In genomic region chr1:3775248-3775497, GRCh38 we compare ENCODE assay signal across 17 cellular contexts. TPM values are rescaled to one million over a fixed set of nuclear protein-coding genes. Genes with fewer than 3 reads are reported as not detected.
DNase-seq lines count a peak whose midpoint lies in the region; ATAC-seq and TF ChIP-seq lines count a peak whose summit lies in the region.
"Had no signal": no experiment of that assay in that cellular context is flagged by ENCODE, and none has a peak within 500 bp of the region (broad histone marks: within the 10 kb centered on the region; RNA-seq: fewer than 3 reads in every experiment).

No MANE protein-coding gene starts in this region.

- no peaks in the 10 kb centered on the region for H3K9me3 ChIP-seq in BLaER1 treated with 17β-estradiol and CSF1 and Interleukin-3, amounts not matched to agents 10 nM and 100 nM (replicated peaks in 1 of 11)
- no peaks in the 10 kb centered on the region for H3K9me3 ChIP-seq in A673 (ENCODE audit: low read depth, low read length, poor library complexity, severe bottlenecking)
- H3K9me3 ChIP-seq: pancreas, suprapubic skin had no signal

- peak overlapping the region in 6 of 10 experiments; percentile 16 to 51 (median 25); a peak in 8 of 20 replicates for H3K4me3 ChIP-seq in BLaER1 treated with 17β-estradiol and CSF1 and Interleukin-3, amounts not matched to agents 10 nM and 100 nM
- no peak overlapping the region for H3K4me3 ChIP-seq in H7 (ENCODE audit: insufficient read depth, low read depth, low read length)
- H3K4me3 ChIP-seq in A673 (ENCODE audit: low read depth, low read length, poor library complexity, severe bottlenecking), result no peak overlapping the region
- H3K4me3 ChIP-seq: pancreas, skin epidermis, suprapubic skin had no signal

- TF ChIP-seq CTCF in VCaP (conservative IDR thresholded peaks at IDR 0.05), result no peak
- TF ChIP-seq CTCF in nephron progenitor cell (IDR thresholded peaks at IDR 0.05), result no peak
- no peak for TF ChIP-seq CTCF in A673 (conservative IDR thresholded peaks at IDR 0.05; ENCODE audit: low read depth, low read length)

- ATAC-seq in HG03442 (IDR thresholded peaks at IDR 0.05; ENCODE audit: unreplicated experiment), result no peak
- ATAC-seq: pancreas had no signal

- peak overlapping the region; percentile 52 for H3K4me3 Mint-ChIP-seq in nephron progenitor cell

- peaks cover 7% of the 10 kb centered on the region for H3K36me3 Mint-ChIP-seq in nephron progenitor cell (ENCODE audit: low read depth)

- intact Hi-C loops in A673 (cut with micrococcal nuclease; ENCODE audit: unreplicated experiment), result no loop called here

- peaks cover 71 to 84% (median 83%) of the 10 kb centered on the region in 10 experiments for H3K4me1 ChIP-seq in BLaER1 treated with 17β-estradiol and CSF1 and Interleukin-3, amounts not matched to agents 10 nM and 100 nM
- peaks cover 9% of the 10 kb centered on the region for H3K4me1 ChIP-seq in A673 (ENCODE audit: insufficient read depth, low read length, poor library complexity, severe bottlenecking)

- no TSS peak for BruUV-seq in A673 (replicated peaks; lab: Mats Ljungman, UMichigan)

- peaks cover 6% of the 10 kb centered on the region for H3K27me3 Mint-ChIP-seq in nephron progenitor cell (ENCODE audit: low read depth, poor library complexity)

- peaks cover 14 to 25% (median 21%) of the 10 kb centered on the region in 11 experiments for H3K36me3 ChIP-seq in BLaER1 treated with 17β-estradiol and CSF1 and Interleukin-3, amounts not matched to agents 10 nM and 100 nM
- H3K36me3 ChIP-seq in H7 (replicated peaks; ENCODE audit: control insufficient read depth, insufficient read depth, low read length), result peaks cover 10% of the 10 kb centered on the region
- H3K36me3 ChIP-seq in A673 (ENCODE audit: insufficient read depth, low read length, poor library complexity, severe bottlenecking), result peaks cover 16% of the 10 kb centered on the region

- POLR2A ChIA-PET in A673 (lab: Charles Lee; ENCODE audit: low non-redundant PET), result no interaction called here

- no peaks in the 10 kb centered on the region for H3K9me3 Mint-ChIP-seq in nephron progenitor cell
- H3K9me3 Mint-ChIP-seq: activated T-helper 2 cell treated with anti-CD3 and anti-CD28 coated beads, Interferon-gamma antibody, Interleukin-2, Interleukin-4, amounts not matched to agents 10 μg/mL and 5 μg/mL and 100 μg/mL, durations not matched to agents 14 hours and 24 hours and 36 hours; effector memory CD8-positive, alpha-beta T cell had no signal

- CTCF ChIA-PET in A673 (lab: Charles Lee), result no interaction called here

- H3K9ac ChIP-seq in BLaER1 treated with 17β-estradiol and CSF1 and Interleukin-3, amounts not matched to agents 10 nM and 100 nM, result peak overlapping the region in 5 of 11 experiments; percentile 5 to 62 (median 39); a peak in 7 of 22 replicates

- H3K4me2 ChIP-seq in BLaER1 treated with 17β-estradiol and CSF1 and Interleukin-3, amounts not matched to agents 10 nM and 100 nM, result peak overlapping the region; percentile 84 to 98 (median 95)

- peaks cover 47% of the 10 kb centered on the region for H3K4me1 Mint-ChIP-seq in nephron progenitor cell

- DNase-seq in H7 (peak; percentile 71), nephron progenitor cell (no peak), nucleus accumbens (lab: John Stamatoyannopoulos, UW) (no peak), pons (ENCODE audit: low spot score) (no peak), A673 (ENCODE audit: low spot score) (no peak)
- DNase-seq: central memory CD4-positive, alpha-beta T cell; effector memory CD8-positive, alpha-beta T cell; NCI-H774; stimulated activated CD4-positive, alpha-beta T cell treated with anti-CD3 and anti-CD28 coated beads, Interleukin-4, amount 100 ng/mL, for 24 hours had no signal

- H3K27ac Mint-ChIP-seq in nephron progenitor cell, result no peak overlapping the region
- H3K27ac Mint-ChIP-seq: activated T-helper 2 cell treated with anti-CD3 and anti-CD28 coated beads, Interferon-gamma antibody, Interleukin-2, Interleukin-4, amounts not matched to agents 10 μg/mL and 5 μg/mL and 100 μg/mL, durations not matched to agents 14 hours and 24 hours and 36 hours had no signal

- peaks cover 40 to 72% (median 65%) of the 10 kb centered on the region in 11 experiments; a peak in 21 of 22 replicates for H4K20me1 ChIP-seq in BLaER1 treated with 17β-estradiol and CSF1 and Interleukin-3, amounts not matched to agents 10 nM and 100 nM

- peak overlapping the region in 2 of 11 experiments; percentile 11 to 16; a peak in 3 of 22 replicates for H3K27ac ChIP-seq in BLaER1 treated with 17β-estradiol and CSF1 and Interleukin-3, amounts not matched to agents 10 nM and 100 nM
- H3K27ac ChIP-seq in VCaP (peak overlapping the region; percentile 44; the same call in 1 of the 2 replicates), A673 (ENCODE audit: low read depth, low read length, poor library complexity, severe bottlenecking) (no peak overlapping the region)
- H3K27ac ChIP-seq: pancreas, skin epidermis, suprapubic skin had no signal

- peaks cover 0 to 5% (median 0%) of the 10 kb centered on the region in 11 experiments; a peak in 3 of 22 replicates for H3K27me3 ChIP-seq in BLaER1 treated with 17β-estradiol and CSF1 and Interleukin-3, amounts not matched to agents 10 nM and 100 nM
- H3K27me3 ChIP-seq in H7 (ENCODE audit: control insufficient read depth, insufficient read depth, low read length) (peaks cover 11% of the 10 kb centered on the region; the same call in 1 of the 2 replicates), A673 (replicated peaks; ENCODE audit: insufficient read depth, low read depth, low read length, poor library complexity) (no peaks in the 10 kb centered on the region)
- H3K27me3 ChIP-seq: pancreas had no signal

RNA-seq across cellular contexts. Expression of gene SMIM1, which starts 2.6 kb away (rescaled TPM):
- 5.0 and 6.5 TPM in 2 replicates for total RNA-seq in H7 (2014; rRNA removed; shearing (Covaris generic))
- 0.81 and 1.5 TPM in 2 replicates for total RNA-seq in A673 (2021)
- total RNA-seq: T-helper 1 cell treated with Interleukin-12 subunit alpha and Interleukin-12 subunit beta and Interleukin-4 antibody, amounts not matched to agents 30 ng/mL and 1 ng/mL, for 36 hours had no signal

RNA-seq across cellular contexts. Expression of gene LRRC47, which starts 21.1 kb away (rescaled TPM):
- 113 and 130 TPM in 2 replicates for total RNA-seq in H7 (2014; rRNA removed; shearing (Covaris generic))
- 69.8 and 86.7 TPM in 2 replicates for total RNA-seq in A673 (2021)

RNA-seq across cellular contexts. Expression of gene CCDC27, which starts 22.9 kb away (rescaled TPM):
- 0.04 and 0.07 TPM in 2 replicates for total RNA-seq in H7 (2014; rRNA removed; shearing (Covaris generic))
- not detected in 2 replicates for total RNA-seq in A673 (2021)
- total RNA-seq: activated T-helper 2 cell treated with anti-CD3 and anti-CD28 coated beads, Interferon-gamma antibody, Interleukin-2, Interleukin-4, amounts not matched to agents 10 μg/mL and 5 μg/mL and 100 μg/mL, durations not matched to agents 14 hours and 24 hours and 36 hours; suprapubic skin; T-helper 1 cell treated with Interleukin-12 subunit alpha and Interleukin-12 subunit beta and Interleukin-4 antibody, amounts not matched to agents 30 ng/mL and 1 ng/mL, for 36 hours had no signal

Comparison
In these comparisons a context has a peak if more than half of its experiments do, and no peak if none do; other contexts are left out.
1. H3K4me3 ChIP-seq: peak in BLaER1 treated with 17β-estradiol and CSF1 and Interleukin-3, amounts not matched to agents 10 nM and 100 nM (6 of 10); none in H7 (single experiment) and A673 (single experiment).